Comparison of ENCODE assay signal across 17 cellular contexts in genomic region chr9:5688109-5688508, GRCh38. TPM values are rescaled to one million over a fixed set of nuclear protein-coding genes. Genes with fewer than 3 reads are reported as not detected.
DNase-seq lines count a peak whose midpoint lies in the region; ATAC-seq and TF ChIP-seq lines count a peak whose summit lies in the region.
"Had no signal": no experiment of that assay in that cellular context is flagged by ENCODE, and none has a peak within 500 bp of the region (broad histone marks: within the 10 kb centered on the region; RNA-seq: fewer than 3 reads in every experiment).

No MANE protein-coding gene starts in this region.

- H3K36me3 ChIP-seq in KMS-11 (ENCODE audit: insufficient read depth) (no peaks in the 10 kb centered on the region), BE2C (no peaks in the 10 kb centered on the region)
- H3K36me3 ChIP-seq: right atrium auricular region had no signal

- DNase-seq in EL (peak; percentile 19), brain pericyte (ENCODE audit: low read depth, low spot score) (peak; percentile 11), left colon (no peak), NCI-H345 treated with DMSO at 0.1 percent for 48 hours (lab: John Stamatoyannopoulos, UW; ENCODE audit: unreplicated experiment) (no peak), BE2C (no peak), OCI-M2 (lab: John Stamatoyannopoulos, UW; ENCODE audit: unreplicated experiment) (no peak)
- DNase-seq in central memory CD4-positive, alpha-beta T cell, result no peak
- DNase-seq: activated gamma-delta T cell treated with Interleukin-2 at 50 U/mL for 16 hours; hypothalamus; MV-4-11; naive thymus-derived CD8-positive, alpha-beta T cell; NCI-H345; stimulated activated CD4-positive, alpha-beta T cell treated with anti-CD3 and anti-CD28 coated beads, Interleukin-2, amount 100 ng/mL, for 24 hours; stimulated activated CD8-positive, alpha-beta memory T cell treated with anti-CD3 and anti-CD28 coated beads, Interleukin-4, amount 100 ng/mL, for 48 hours; tibial artery had no signal

- peaks cover 14% of the 10 kb centered on the region for H3K79me2 ChIP-seq in KMS-11 (ENCODE audit: insufficient read depth, low read depth)

- TF ChIP-seq CTCF in KMS-11 (conservative IDR thresholded peaks at IDR 0.05; ENCODE audit: low read depth, low read length), result no peak
- TF ChIP-seq CTCF in BE2C (IDR thresholded peaks at IDR 0.05; ENCODE audit: low read depth, low read length), result no peak

- H3K4me1 ChIP-seq in KMS-11 (ENCODE audit: low read depth, poor library complexity, severe bottlenecking), result peaks cover 33% of the 10 kb centered on the region
- H3K4me1 ChIP-seq in BE2C, result peaks cover under 1% of the 10 kb centered on the region

- intact Hi-C loops in left colon (cut with DNase I, micrococcal nuclease), result no loop called here

- H3K27me3 ChIP-seq in KMS-11 (ENCODE audit: insufficient read depth, low read depth) (no peaks in the 10 kb centered on the region), BE2C (no peaks in the 10 kb centered on the region)
- H3K27me3 ChIP-seq: right atrium auricular region, tibial artery had no signal

- H3K27ac ChIP-seq in KMS-11, result peak overlapping the region; percentile 27; the same call in 1 of the 2 replicates
- H3K27ac ChIP-seq: right atrium auricular region, tibial artery had no signal

- H2AFZ ChIP-seq in KMS-11 (ENCODE audit: low read depth), result no peak overlapping the region

- H3K9ac ChIP-seq in KMS-11, result no peak overlapping the region

- H3K4me2 ChIP-seq in KMS-11, result peak overlapping the region; percentile 55

- H4K20me1 ChIP-seq in KMS-11 (ENCODE audit: insufficient read depth), result no peaks in the 10 kb centered on the region; the same call in 1 of the 2 replicates

- ATAC-seq in left colon, result peak; percentile 47
- ATAC-seq: naive thymus-derived CD8-positive, alpha-beta T cell had no signal

- H3K9me3 ChIP-seq in BE2C, result no peaks in the 10 kb centered on the region
- H3K9me3 ChIP-seq: right atrium auricular region, tibial artery had no signal

- no peak overlapping the region for H3K4me3 ChIP-seq in KMS-11 (IDR thresholded peaks at IDR 0.05; ENCODE audit: insufficient read depth, low read depth, low read length)
- H3K4me3 ChIP-seq in BE2C (ENCODE audit: low read depth, low read length), result no peak overlapping the region
- H3K4me3 ChIP-seq: right atrium auricular region, tibial artery had no signal

RNA-seq across cellular contexts. Expression of gene RIC1, which starts 59.2 kb away (rescaled TPM):
- total RNA-seq in left colon, result 10 to 100 TPM; 15.2 to 16.9 TPM
- 10.2 TPM for polyA plus RNA-seq in BE2C (2012; ENCODE audit: insufficient read depth, insufficient read length, low read depth)

Comparison
In these comparisons a context has a peak if more than half of its experiments do, and no peak if none do; other contexts are left out.
1. DNase-seq: peak in EL (single experiment) and brain pericyte (single experiment); none in left colon (0 of 2), central memory CD4-positive, alpha-beta T cell (single experiment), NCI-H345 treated with DMSO at 0.1 percent for 48 hours (single experiment), BE2C (single experiment) and OCI-M2 (single experiment).